18 cellular contexts compared by ENCODE assay signal in genomic region chr6:78599526-78599925, GRCh38.
DNase-seq lines count a peak whose midpoint lies in the region; FAIRE-seq and TF ChIP-seq lines count a peak whose summit lies in the region.
"Had no signal": no experiment of that assay in that cellular context is flagged by ENCODE, and none has a peak within 500 bp of the region (broad histone marks: within the 10 kb centered on the region; RNA-seq: fewer than 3 reads in every experiment).

No MANE protein-coding gene starts in this region.

- TF ChIP-seq CTCF in astrocyte (IDR thresholded peaks at IDR 0.05; ENCODE audit: insufficient read depth, low read depth, low read length) (no peak), esophagus muscularis mucosa (IDR thresholded peaks at IDR 0.05) (no peak)

- peaks cover 24% of the 10 kb centered on the region for H3K4me1 Mint-ChIP-seq in astrocyte (ENCODE audit: low read depth, unreplicated experiment)
- H3K4me1 Mint-ChIP-seq in activated T-helper 1 cell treated with anti-CD3 and anti-CD28 coated beads, Interleukin-12 subunit alpha, Interleukin-12 subunit beta, Interleukin-2, Interleukin-4 antibody, amounts not matched to agents 30 ng/mL and 10 ng/mL and 1 ng/mL, durations not matched to agents 14 hours and 24 hours and 36 hours (ENCODE audit: low read depth), result no peaks in the 10 kb centered on the region
- no peaks in the 10 kb centered on the region for H3K4me1 Mint-ChIP-seq in activated CD4-positive, alpha-beta memory T cell treated with anti-CD3 and anti-CD28 coated beads for 36 hours (ENCODE audit: low read depth)
- H3K4me1 Mint-ChIP-seq: natural killer cell; stimulated activated effector memory CD8-positive, alpha-beta T cell treated with anti-CD3 and anti-CD28 coated beads, Interleukin-12 subunit alpha, Interleukin-12 subunit beta, amount 100 ng/mL, for 72 hours had no signal

- H4K91ac ChIP-seq in mesenchymal stem cell (ENCODE audit: low read length), result no peak overlapping the region

- H2AK5ac ChIP-seq in mesenchymal stem cell (ENCODE audit: low read length, severe bottlenecking), result peak overlapping the region; percentile 83

- H2BK12ac ChIP-seq in mesenchymal stem cell (ENCODE audit: low read length in 2 of 2), result no peak overlapping the region

- no peaks in the 10 kb centered on the region for H3K36me3 Mint-ChIP-seq in astrocyte (ENCODE audit: low read depth, unreplicated experiment)
- no peaks in the 10 kb centered on the region for H3K36me3 Mint-ChIP-seq in activated T-helper 1 cell treated with anti-CD3 and anti-CD28 coated beads, Interleukin-12 subunit alpha, Interleukin-12 subunit beta, Interleukin-2, Interleukin-4 antibody, amounts not matched to agents 30 ng/mL and 10 ng/mL and 1 ng/mL, durations not matched to agents 14 hours and 24 hours and 36 hours (ENCODE audit: low read depth)
- H3K36me3 Mint-ChIP-seq in activated CD4-positive, alpha-beta memory T cell treated with anti-CD3 and anti-CD28 coated beads for 36 hours, result no peaks in the 10 kb centered on the region
- H3K36me3 Mint-ChIP-seq: natural killer cell; stimulated activated effector memory CD8-positive, alpha-beta T cell treated with anti-CD3 and anti-CD28 coated beads, Interleukin-12 subunit alpha, Interleukin-12 subunit beta, amount 100 ng/mL, for 72 hours had no signal

- no peak for TF ChIP-seq POLR2A in esophagus muscularis mucosa (IDR thresholded peaks at IDR 0.05; ENCODE audit: low read depth)

- H3K27me3 ChIP-seq in astrocyte (ENCODE audit: insufficient read depth, low read length), result no peaks in the 10 kb centered on the region
- H3K27me3 ChIP-seq in mesenchymal stem cell (ENCODE audit: control insufficient read depth in 1 of 2, insufficient read depth in 1 of 2, low read length in 2 of 2), result no peaks in the 10 kb centered on the region
- no peaks in the 10 kb centered on the region for H3K27me3 ChIP-seq in esophagus muscularis mucosa
- H3K27me3 ChIP-seq: testis had no signal

- 44% methylated on average over 2 of the region's 2 CpGs for WGBS in mesenchymal stem cell
- 65% methylated on average over 2 of the region's 2 CpGs for WGBS in esophagus muscularis mucosa

- CTCF ChIA-PET in activated CD4-positive, alpha-beta memory T cell treated with anti-CD3 and anti-CD28 coated beads for 36 hours (lab: Charles Lee), result no interaction called here

- H3K14ac ChIP-seq in mesenchymal stem cell (ENCODE audit: low read length in 2 of 2), result no peak overlapping the region

- H3K18ac ChIP-seq in mesenchymal stem cell (ENCODE audit: low read depth in 1 of 2, low read length in 2 of 2), result no peak overlapping the region

- H3K4me1 ChIP-seq in astrocyte (ENCODE audit: insufficient read depth, low read length) (peaks cover 27% of the 10 kb centered on the region), mesenchymal stem cell (ENCODE audit: control insufficient read depth, insufficient read depth, low read depth, low read length) (peaks cover 2% of the 10 kb centered on the region), esophagus muscularis mucosa (peaks cover 0 to 11% (median 6%) of the 10 kb centered on the region in 4 donors)
- H3K4me1 ChIP-seq: testis had no signal

- H2BK15ac ChIP-seq in mesenchymal stem cell (ENCODE audit: low read depth, poor library complexity, severe bottlenecking), result no peak overlapping the region

- no peaks in the 10 kb centered on the region for H4K20me1 ChIP-seq in astrocyte (ENCODE audit: insufficient read depth, low read length)

- POLR2A ChIA-PET in activated CD4-positive, alpha-beta memory T cell treated with anti-CD3 and anti-CD28 coated beads for 36 hours (lab: Charles Lee), result no interaction called here

- H2BK120ac ChIP-seq in mesenchymal stem cell (ENCODE audit: low read depth, low read length), result no peak overlapping the region

- TF ChIP-seq EP300 in esophagus muscularis mucosa (IDR thresholded peaks at IDR 0.05), result no peak

- peak overlapping the region; percentile 70 for H3K27ac ChIP-seq in astrocyte (ENCODE audit: low read depth, low read length)
- peak overlapping the region; percentile 84 for H3K27ac ChIP-seq in mesenchymal stem cell (ENCODE audit: low read length, poor library complexity, severe bottlenecking)
- H3K27ac ChIP-seq in esophagus muscularis mucosa (replicated peaks in 1 of 4), result no peak overlapping the region
- H3K27ac ChIP-seq: testis had no signal

- H3K36me3 ChIP-seq in astrocyte (ENCODE audit: insufficient read depth, low read length) (no peaks in the 10 kb centered on the region), mesenchymal stem cell (ENCODE audit: control insufficient read depth in 1 of 2, insufficient read depth in 2 of 2, low read depth in 1 of 2, low read length in 2 of 2) (no peaks in the 10 kb centered on the region), esophagus muscularis mucosa (no peaks in the 10 kb centered on the region)

- no peak overlapping the region for H2BK5ac ChIP-seq in mesenchymal stem cell (ENCODE audit: low read depth, low read length, poor library complexity, severe bottlenecking)

- H4K8ac ChIP-seq in mesenchymal stem cell (ENCODE audit: low read length), result no peak overlapping the region

- H3K9ac ChIP-seq in astrocyte (ENCODE audit: low read length) (no peak overlapping the region), mesenchymal stem cell (ENCODE audit: low read length) (no peak overlapping the region)

- H3K79me2 ChIP-seq in astrocyte (ENCODE audit: insufficient read depth, low read length), result peaks cover 6% of the 10 kb centered on the region

- H3K4me2 ChIP-seq in astrocyte (ENCODE audit: low read length) (peak overlapping the region; percentile 27), mesenchymal stem cell (ENCODE audit: low read length, poor library complexity, severe bottlenecking) (no peak overlapping the region)

- no peaks in the 10 kb centered on the region for H3K9me3 Mint-ChIP-seq in astrocyte (ENCODE audit: unreplicated experiment)
- H3K9me3 Mint-ChIP-seq in activated T-helper 1 cell treated with anti-CD3 and anti-CD28 coated beads, Interleukin-12 subunit alpha, Interleukin-12 subunit beta, Interleukin-2, Interleukin-4 antibody, amounts not matched to agents 30 ng/mL and 10 ng/mL and 1 ng/mL, durations not matched to agents 14 hours and 24 hours and 36 hours, result no peaks in the 10 kb centered on the region
- no peaks in the 10 kb centered on the region for H3K9me3 Mint-ChIP-seq in activated CD4-positive, alpha-beta memory T cell treated with anti-CD3 and anti-CD28 coated beads for 36 hours

- intact Hi-C loops in activated T-helper 1 cell treated with anti-CD3 and anti-CD28 coated beads, Interleukin-12 subunit alpha, Interleukin-12 subunit beta, Interleukin-2, Interleukin-4 antibody, amounts not matched to agents 30 ng/mL and 10 ng/mL and 1 ng/mL, durations not matched to agents 14 hours and 24 hours and 36 hours (cut with micrococcal nuclease), result no loop called here
- intact Hi-C loops in activated CD4-positive, alpha-beta memory T cell treated with anti-CD3 and anti-CD28 coated beads for 36 hours (cut with micrococcal nuclease), result no loop called here
- intact Hi-C loops in esophagus muscularis mucosa (cut with DNase I), result no loop called here

- H3K4ac ChIP-seq in mesenchymal stem cell (ENCODE audit: low read depth in 1 of 2, low read length in 2 of 2), result no peak overlapping the region

- FAIRE-seq in astrocyte (lab: Jason Lieb, UNC), result peak; percentile 13

- no peaks in the 10 kb centered on the region for H3K9me3 ChIP-seq in astrocyte (ENCODE audit: insufficient read depth, low read depth, low read length)
- no peaks in the 10 kb centered on the region for H3K9me3 ChIP-seq in mesenchymal stem cell (ENCODE audit: control insufficient read depth, low read length)
- H3K9me3 ChIP-seq in esophagus muscularis mucosa, result no peaks in the 10 kb centered on the region
- H3K9me3 ChIP-seq: testis had no signal

- no peaks in the 10 kb centered on the region for H3K27me3 Mint-ChIP-seq in astrocyte (ENCODE audit: low read depth, unreplicated experiment)
- H3K27me3 Mint-ChIP-seq in activated T-helper 1 cell treated with anti-CD3 and anti-CD28 coated beads, Interleukin-12 subunit alpha, Interleukin-12 subunit beta, Interleukin-2, Interleukin-4 antibody, amounts not matched to agents 30 ng/mL and 10 ng/mL and 1 ng/mL, durations not matched to agents 14 hours and 24 hours and 36 hours (ENCODE audit: insufficient read depth), result no peaks in the 10 kb centered on the region
- no peaks in the 10 kb centered on the region for H3K27me3 Mint-ChIP-seq in activated CD4-positive, alpha-beta memory T cell treated with anti-CD3 and anti-CD28 coated beads for 36 hours

- H2AFZ ChIP-seq in astrocyte (ENCODE audit: low read depth, low read length) (no peak overlapping the region), mesenchymal stem cell (ENCODE audit: low read depth, low read length) (no peak overlapping the region)

- H3K27ac Mint-ChIP-seq in astrocyte (ENCODE audit: unreplicated experiment), result peak overlapping the region; percentile 67
- no peak overlapping the region for H3K27ac Mint-ChIP-seq in activated T-helper 1 cell treated with anti-CD3 and anti-CD28 coated beads, Interleukin-12 subunit alpha, Interleukin-12 subunit beta, Interleukin-2, Interleukin-4 antibody, amounts not matched to agents 30 ng/mL and 10 ng/mL and 1 ng/mL, durations not matched to agents 14 hours and 24 hours and 36 hours
- no peak overlapping the region for H3K27ac Mint-ChIP-seq in activated CD4-positive, alpha-beta memory T cell treated with anti-CD3 and anti-CD28 coated beads for 36 hours
- H3K27ac Mint-ChIP-seq: natural killer cell; stimulated activated effector memory CD8-positive, alpha-beta T cell treated with anti-CD3 and anti-CD28 coated beads, Interleukin-12 subunit alpha, Interleukin-12 subunit beta, amount 100 ng/mL, for 72 hours had no signal

- DNase-seq in EH (ENCODE audit: low read depth) (peak; percentile 61), M059J (ENCODE audit: low read depth) (peak; percentile 76), astrocyte (ENCODE audit: low read depth) (peak; percentile 12), mesenchymal stem cell (peak; percentile 4), Ammon's horn (ENCODE audit: low spot score) (no peak), esophagus muscularis mucosa (ENCODE audit: extremely low spot score) (no peak)
- DNase-seq in activated T-helper 1 cell treated with anti-CD3 and anti-CD28 coated beads, Interleukin-12 subunit alpha, Interleukin-12 subunit beta, Interleukin-2, Interleukin-4 antibody, amounts not matched to agents 30 ng/mL and 10 ng/mL and 1 ng/mL, durations not matched to agents 14 hours and 24 hours and 36 hours (ENCODE audit: low spot score), result no peak
- DNase-seq in activated CD4-positive, alpha-beta memory T cell treated with anti-CD3 and anti-CD28 coated beads for 36 hours, result no peak
- DNase-seq: activated CD8-positive, alpha-beta memory T cell treated with anti-CD3 and anti-CD28 coated beads, Interleukin-2, amount 50 U/mL, for 48 hours; DMS79; erythroblast; H7; left cardiac atrium; natural killer cell; NCI-H146; NCI-H2171; testis had no signal

- no peaks in the 10 kb centered on the region for H3K79me1 ChIP-seq in mesenchymal stem cell (replicated peaks; ENCODE audit: low read length, poor library complexity, severe bottlenecking)

- no peak overlapping the region for H3K4me3 ChIP-seq in astrocyte (ENCODE audit: insufficient read depth, low read depth, low read length)
- no peak overlapping the region for H3K4me3 ChIP-seq in mesenchymal stem cell (ENCODE audit: insufficient read depth in 1 of 2, low read depth in 1 of 2, low read length in 2 of 2)
- H3K4me3 ChIP-seq in esophagus muscularis mucosa, result no peak overlapping the region
- H3K4me3 ChIP-seq: testis had no signal

- H3K23ac ChIP-seq in mesenchymal stem cell (ENCODE audit: low read length in 2 of 2), result no peak overlapping the region

- no peak overlapping the region for H3K4me3 Mint-ChIP-seq in astrocyte (ENCODE audit: unreplicated experiment)
- H3K4me3 Mint-ChIP-seq in activated T-helper 1 cell treated with anti-CD3 and anti-CD28 coated beads, Interleukin-12 subunit alpha, Interleukin-12 subunit beta, Interleukin-2, Interleukin-4 antibody, amounts not matched to agents 30 ng/mL and 10 ng/mL and 1 ng/mL, durations not matched to agents 14 hours and 24 hours and 36 hours, result no peak overlapping the region
- no peak overlapping the region for H3K4me3 Mint-ChIP-seq in activated CD4-positive, alpha-beta memory T cell treated with anti-CD3 and anti-CD28 coated beads for 36 hours
- H3K4me3 Mint-ChIP-seq: natural killer cell; stimulated activated effector memory CD8-positive, alpha-beta T cell treated with anti-CD3 and anti-CD28 coated beads, Interleukin-12 subunit alpha, Interleukin-12 subunit beta, amount 100 ng/mL, for 72 hours had no signal

Comparison
In these comparisons a context has a peak if more than half of its experiments do, and no peak if none do; other contexts are left out.
1. DNase-seq: peak in EH (single experiment), M059J (single experiment), astrocyte (single experiment) and mesenchymal stem cell (single experiment); none in activated T-helper 1 cell treated with anti-CD3 and anti-CD28 coated beads, Interleukin-12 subunit alpha, Interleukin-12 subunit beta, Interleukin-2, Interleukin-4 antibody, amounts not matched to agents 30 ng/mL and 10 ng/mL and 1 ng/mL, durations not matched to agents 14 hours and 24 hours and 36 hours (single experiment), activated CD4-positive, alpha-beta memory T cell treated with anti-CD3 and anti-CD28 coated beads for 36 hours (single experiment), Ammon's horn (single experiment) and esophagus muscularis mucosa (single experiment).
2. H3K27ac ChIP-seq: peak in astrocyte (single experiment) and mesenchymal stem cell (single experiment); none in esophagus muscularis mucosa (0 of 4).